ENCODE assay signal across 1 cellular context in genomic region chr5:132369471-132370240, GRCh38.
A peak's percentile ranks its signal among the peaks of the same experiment; 100 is the strongest.
TF ChIP-seq lines count a peak whose summit lies in the region.

Gene SLC22A5, plus strand, starts transcription at chr5:132369710. Its CDS starts 263 bp downstream, at chr5:132369973.

TF ChIP-seq in HepG2, 621 proteins besides CTCF, POLR2A, EP300 and RAD21 (continued from another document and continues in another):
- TF ChIP-seq HNF1A (IDR thresholded peaks at IDR 0.05; ENCODE audit: low read depth) (no peak), HNF1A (CRISPR knock-in tag; IDR thresholded peaks at IDR 0.05; ENCODE audit: borderline replicate concordance) (peak; percentile 46; the same call in 1 of the 2 replicates), ZNF780A (CRISPR knock-in tag; IDR thresholded peaks at IDR 0.05) (no peak), CREB1 (IDR thresholded peaks at IDR 0.05) (no peak), CREB1 (CRISPR knock-in tag; IDR thresholded peaks at IDR 0.05) (no peak), ZNF670 (CRISPR knock-in tag; IDR thresholded peaks at IDR 0.05; ENCODE audit: borderline replicate concordance) (peak; percentile 65; the same call in 1 of the 2 replicates), SPEN (CRISPR knock-in tag; IDR thresholded peaks at IDR 0.05; ENCODE audit: low read depth) (peak; percentile 96), ZBTB2 (CRISPR knock-in tag; IDR thresholded peaks at IDR 0.05; ENCODE audit: low read depth) (0 out of 2 replicates have a peak, but pooled peaks have one; percentile 47), ZSCAN21 (CRISPR knock-in tag; IDR thresholded peaks at IDR 0.05; ENCODE audit: borderline replicate concordance) (peak; percentile 75; the same call in 1 of the 2 replicates), ZNF564 (CRISPR knock-in tag; IDR thresholded peaks at IDR 0.05) (peak; percentile 66), MYC (CRISPR knock-in tag; IDR thresholded peaks at IDR 0.05; ENCODE audit: borderline replicate concordance) (peak; percentile 59), KLF12 (CRISPR knock-in tag; IDR thresholded peaks at IDR 0.05; ENCODE audit: borderline replicate concordance) (peak; percentile 90), ZNF891 (CRISPR knock-in tag; IDR thresholded peaks at IDR 0.05) (peak; percentile 48), REPIN1 (CRISPR knock-in tag; IDR thresholded peaks at IDR 0.05; ENCODE audit: borderline replicate concordance, low read depth) (peak; percentile 95), PHF20 (CRISPR knock-in tag; IDR thresholded peaks at IDR 0.05) (peak; percentile 73), ZSCAN5A (CRISPR knock-in tag; IDR thresholded peaks at IDR 0.05; ENCODE audit: borderline replicate concordance) (peak; percentile 35; the same call in 1 of the 2 replicates), KLF6 (CRISPR knock-in tag; IDR thresholded peaks at IDR 0.05) (peak; percentile 30; the same call in 1 of the 2 replicates), SP4 (CRISPR knock-in tag; IDR thresholded peaks at IDR 0.05) (peak; percentile 76), ZNF776 (CRISPR knock-in tag; IDR thresholded peaks at IDR 0.05) (peak; percentile 41; the same call in 1 of the 2 replicates), ZNF660 (CRISPR knock-in tag; IDR thresholded peaks at IDR 0.05; ENCODE audit: borderline replicate concordance, low read depth) (no peak), ZNF230 (CRISPR knock-in tag; IDR thresholded peaks at IDR 0.05) (peak; percentile 71; the same call in 1 of the 2 replicates), JUN (CRISPR knock-in tag; IDR thresholded peaks at IDR 0.05) (peak; percentile 22; the same call in 1 of the 2 replicates), AKAP8 (CRISPR knock-in tag; IDR thresholded peaks at IDR 0.05) (peak; percentile 61; the same call in 1 of the 2 replicates), HOXD1 (CRISPR knock-in tag; IDR thresholded peaks at IDR 0.05) (peak; percentile 31; the same call in 1 of the 2 replicates), GATAD1 (CRISPR knock-in tag; IDR thresholded peaks at IDR 0.05) (0 out of 2 replicates have a peak, but pooled peaks have one; percentile 28)
- TF ChIP-seq, protein P1, sequence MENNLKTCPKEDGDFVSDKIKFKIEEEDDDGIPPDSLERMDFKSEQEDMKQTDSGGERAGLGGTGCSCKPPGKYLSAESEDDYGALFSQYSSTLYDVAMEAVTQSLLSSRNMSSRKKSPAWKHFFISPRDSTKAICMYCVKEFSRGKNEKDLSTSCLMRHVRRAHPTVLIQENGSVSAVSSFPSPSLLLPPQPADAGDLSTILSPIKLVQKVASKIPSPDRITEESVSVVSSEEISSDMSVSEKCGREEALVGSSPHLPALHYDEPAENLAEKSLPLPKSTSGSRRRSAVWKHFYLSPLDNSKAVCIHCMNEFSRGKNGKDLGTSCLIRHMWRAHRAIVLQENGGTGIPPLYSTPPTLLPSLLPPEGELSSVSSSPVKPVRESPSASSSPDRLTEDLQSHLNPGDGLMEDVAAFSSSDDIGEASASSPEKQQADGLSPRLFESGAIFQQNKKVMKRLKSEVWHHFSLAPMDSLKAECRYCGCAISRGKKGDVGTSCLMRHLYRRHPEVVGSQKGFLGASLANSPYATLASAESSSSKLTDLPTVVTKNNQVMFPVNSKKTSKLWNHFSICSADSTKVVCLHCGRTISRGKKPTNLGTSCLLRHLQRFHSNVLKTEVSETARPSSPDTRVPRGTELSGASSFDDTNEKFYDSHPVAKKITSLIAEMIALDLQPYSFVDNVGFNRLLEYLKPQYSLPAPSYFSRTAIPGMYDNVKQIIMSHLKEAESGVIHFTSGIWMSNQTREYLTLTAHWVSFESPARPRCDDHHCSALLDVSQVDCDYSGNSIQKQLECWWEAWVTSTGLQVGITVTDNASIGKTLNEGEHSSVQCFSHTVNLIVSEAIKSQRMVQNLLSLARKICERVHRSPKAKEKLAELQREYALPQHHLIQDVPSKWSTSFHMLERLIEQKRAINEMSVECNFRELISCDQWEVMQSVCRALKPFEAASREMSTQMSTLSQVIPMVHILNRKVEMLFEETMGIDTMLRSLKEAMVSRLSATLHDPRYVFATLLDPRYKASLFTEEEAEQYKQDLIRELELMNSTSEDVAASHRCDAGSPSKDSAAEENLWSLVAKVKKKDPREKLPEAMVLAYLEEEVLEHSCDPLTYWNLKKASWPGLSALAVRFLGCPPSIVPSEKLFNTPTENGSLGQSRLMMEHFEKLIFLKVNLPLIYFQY (CRISPR knock-in tag; IDR thresholded peaks at IDR 0.05; ENCODE audit: borderline replicate concordance) = peak; percentile 30; the same call in 1 of the 2 replicates
- TF ChIP-seq, protein P2, sequence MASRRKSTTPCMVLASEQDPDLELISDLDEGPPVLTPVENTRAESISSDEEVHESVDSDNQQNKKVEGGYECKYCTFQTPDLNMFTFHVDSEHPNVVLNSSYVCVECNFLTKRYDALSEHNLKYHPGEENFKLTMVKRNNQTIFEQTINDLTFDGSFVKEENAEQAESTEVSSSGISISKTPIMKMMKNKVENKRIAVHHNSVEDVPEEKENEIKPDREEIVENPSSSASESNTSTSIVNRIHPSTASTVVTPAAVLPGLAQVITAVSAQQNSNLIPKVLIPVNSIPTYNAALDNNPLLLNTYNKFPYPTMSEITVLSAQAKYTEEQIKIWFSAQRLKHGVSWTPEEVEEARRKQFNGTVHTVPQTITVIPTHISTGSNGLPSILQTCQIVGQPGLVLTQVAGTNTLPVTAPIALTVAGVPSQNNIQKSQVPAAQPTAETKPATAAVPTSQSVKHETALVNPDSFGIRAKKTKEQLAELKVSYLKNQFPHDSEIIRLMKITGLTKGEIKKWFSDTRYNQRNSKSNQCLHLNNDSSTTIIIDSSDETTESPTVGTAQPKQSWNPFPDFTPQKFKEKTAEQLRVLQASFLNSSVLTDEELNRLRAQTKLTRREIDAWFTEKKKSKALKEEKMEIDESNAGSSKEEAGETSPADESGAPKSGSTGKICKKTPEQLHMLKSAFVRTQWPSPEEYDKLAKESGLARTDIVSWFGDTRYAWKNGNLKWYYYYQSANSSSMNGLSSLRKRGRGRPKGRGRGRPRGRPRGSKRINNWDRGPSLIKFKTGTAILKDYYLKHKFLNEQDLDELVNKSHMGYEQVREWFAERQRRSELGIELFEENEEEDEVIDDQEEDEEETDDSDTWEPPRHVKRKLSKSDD (CRISPR knock-in tag; IDR thresholded peaks at IDR 0.05; ENCODE audit: low read depth) = peak; percentile 14; the same call in 1 of the 2 replicates
- TF ChIP-seq, protein P3, sequence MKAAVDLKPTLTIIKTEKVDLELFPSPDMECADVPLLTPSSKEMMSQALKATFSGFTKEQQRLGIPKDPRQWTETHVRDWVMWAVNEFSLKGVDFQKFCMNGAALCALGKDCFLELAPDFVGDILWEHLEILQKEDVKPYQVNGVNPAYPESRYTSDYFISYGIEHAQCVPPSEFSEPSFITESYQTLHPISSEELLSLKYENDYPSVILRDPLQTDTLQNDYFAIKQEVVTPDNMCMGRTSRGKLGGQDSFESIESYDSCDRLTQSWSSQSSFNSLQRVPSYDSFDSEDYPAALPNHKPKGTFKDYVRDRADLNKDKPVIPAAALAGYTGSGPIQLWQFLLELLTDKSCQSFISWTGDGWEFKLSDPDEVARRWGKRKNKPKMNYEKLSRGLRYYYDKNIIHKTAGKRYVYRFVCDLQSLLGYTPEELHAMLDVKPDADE (CRISPR knock-in tag; IDR thresholded peaks at IDR 0.05) = peak; percentile 59; the same call in 1 of the 2 replicates
- TF ChIP-seq, protein P4, sequence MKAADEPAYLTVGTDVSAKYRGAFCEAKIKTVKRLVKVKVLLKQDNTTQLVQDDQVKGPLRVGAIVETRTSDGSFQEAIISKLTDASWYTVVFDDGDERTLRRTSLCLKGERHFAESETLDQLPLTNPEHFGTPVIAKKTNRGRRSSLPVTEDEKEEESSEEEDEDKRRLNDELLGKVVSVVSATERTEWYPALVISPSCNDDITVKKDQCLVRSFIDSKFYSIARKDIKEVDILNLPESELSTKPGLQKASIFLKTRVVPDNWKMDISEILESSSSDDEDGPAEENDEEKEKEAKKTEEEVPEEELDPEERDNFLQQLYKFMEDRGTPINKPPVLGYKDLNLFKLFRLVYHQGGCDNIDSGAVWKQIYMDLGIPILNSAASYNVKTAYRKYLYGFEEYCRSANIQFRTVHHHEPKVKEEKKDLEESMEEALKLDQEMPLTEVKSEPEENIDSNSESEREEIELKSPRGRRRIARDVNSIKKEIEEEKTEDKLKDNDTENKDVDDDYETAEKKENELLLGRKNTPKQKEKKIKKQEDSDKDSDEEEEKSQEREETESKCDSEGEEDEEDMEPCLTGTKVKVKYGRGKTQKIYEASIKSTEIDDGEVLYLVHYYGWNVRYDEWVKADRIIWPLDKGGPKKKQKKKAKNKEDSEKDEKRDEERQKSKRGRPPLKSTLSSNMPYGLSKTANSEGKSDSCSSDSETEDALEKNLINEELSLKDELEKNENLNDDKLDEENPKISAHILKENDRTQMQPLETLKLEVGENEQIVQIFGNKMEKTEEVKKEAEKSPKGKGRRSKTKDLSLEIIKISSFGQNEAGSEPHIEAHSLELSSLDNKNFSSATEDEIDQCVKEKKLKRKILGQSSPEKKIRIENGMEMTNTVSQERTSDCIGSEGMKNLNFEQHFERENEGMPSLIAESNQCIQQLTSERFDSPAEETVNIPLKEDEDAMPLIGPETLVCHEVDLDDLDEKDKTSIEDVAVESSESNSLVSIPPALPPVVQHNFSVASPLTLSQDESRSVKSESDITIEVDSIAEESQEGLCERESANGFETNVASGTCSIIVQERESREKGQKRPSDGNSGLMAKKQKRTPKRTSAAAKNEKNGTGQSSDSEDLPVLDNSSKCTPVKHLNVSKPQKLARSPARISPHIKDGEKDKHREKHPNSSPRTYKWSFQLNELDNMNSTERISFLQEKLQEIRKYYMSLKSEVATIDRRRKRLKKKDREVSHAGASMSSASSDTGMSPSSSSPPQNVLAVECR (CRISPR knock-in tag; IDR thresholded peaks at IDR 0.05; ENCODE audit: borderline replicate concordance) = peak; percentile 76
- TF ChIP-seq, protein P5, sequence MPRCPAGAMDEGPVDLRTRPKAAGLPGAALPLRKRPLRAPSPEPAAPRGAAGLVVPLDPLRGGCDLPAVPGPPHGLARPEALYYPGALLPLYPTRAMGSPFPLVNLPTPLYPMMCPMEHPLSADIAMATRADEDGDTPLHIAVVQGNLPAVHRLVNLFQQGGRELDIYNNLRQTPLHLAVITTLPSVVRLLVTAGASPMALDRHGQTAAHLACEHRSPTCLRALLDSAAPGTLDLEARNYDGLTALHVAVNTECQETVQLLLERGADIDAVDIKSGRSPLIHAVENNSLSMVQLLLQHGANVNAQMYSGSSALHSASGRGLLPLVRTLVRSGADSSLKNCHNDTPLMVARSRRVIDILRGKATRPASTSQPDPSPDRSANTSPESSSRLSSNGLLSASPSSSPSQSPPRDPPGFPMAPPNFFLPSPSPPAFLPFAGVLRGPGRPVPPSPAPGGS (CRISPR knock-in tag; IDR thresholded peaks at IDR 0.05) = peak; percentile 79; the same call in 1 of the 2 replicates
- TF ChIP-seq, protein P6, sequence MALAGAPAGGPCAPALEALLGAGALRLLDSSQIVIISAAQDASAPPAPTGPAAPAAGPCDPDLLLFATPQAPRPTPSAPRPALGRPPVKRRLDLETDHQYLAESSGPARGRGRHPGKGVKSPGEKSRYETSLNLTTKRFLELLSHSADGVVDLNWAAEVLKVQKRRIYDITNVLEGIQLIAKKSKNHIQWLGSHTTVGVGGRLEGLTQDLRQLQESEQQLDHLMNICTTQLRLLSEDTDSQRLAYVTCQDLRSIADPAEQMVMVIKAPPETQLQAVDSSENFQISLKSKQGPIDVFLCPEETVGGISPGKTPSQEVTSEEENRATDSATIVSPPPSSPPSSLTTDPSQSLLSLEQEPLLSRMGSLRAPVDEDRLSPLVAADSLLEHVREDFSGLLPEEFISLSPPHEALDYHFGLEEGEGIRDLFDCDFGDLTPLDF (CRISPR knock-in tag; IDR thresholded peaks at IDR 0.05) = peak; percentile 67; the same call in 1 of the 2 replicates
- TF ChIP-seq, protein P7, sequence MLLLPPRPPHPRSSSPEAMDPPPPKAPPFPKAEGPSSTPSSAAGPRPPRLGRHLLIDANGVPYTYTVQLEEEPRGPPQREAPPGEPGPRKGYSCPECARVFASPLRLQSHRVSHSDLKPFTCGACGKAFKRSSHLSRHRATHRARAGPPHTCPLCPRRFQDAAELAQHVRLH (CRISPR knock-in tag; IDR thresholded peaks at IDR 0.05; ENCODE audit: borderline replicate concordance, low read depth) = peak; percentile 56; the same call in 1 of the 2 replicates
